In the genomic region with DNA sequence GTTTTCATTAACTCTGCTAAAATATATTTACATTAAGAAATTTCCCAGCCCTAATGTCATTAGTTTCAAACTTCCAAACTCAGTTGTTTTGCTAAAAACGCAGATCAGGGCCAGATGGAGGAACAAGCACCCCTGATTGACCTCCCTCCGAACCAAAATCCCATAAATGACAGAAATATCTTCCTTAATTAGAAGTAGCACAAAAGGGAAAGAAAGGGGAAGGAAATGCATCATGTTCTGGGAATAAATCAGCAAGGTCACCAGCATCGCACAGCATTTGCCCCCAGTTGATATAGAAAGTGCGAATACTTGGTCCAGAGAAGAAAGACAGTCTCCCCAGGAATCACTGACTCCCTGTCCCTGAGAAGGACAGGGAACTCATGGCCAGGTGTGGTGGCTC, we compare ENCODE assay signal across 17 cellular contexts.
"Had no signal": no experiment of that assay in that cellular context is flagged by ENCODE, and none has a peak within 500 bp of the region (broad histone marks: within the 10 kb centered on the region; RNA-seq: fewer than 3 reads in every experiment).

No MANE protein-coding gene starts in this region.

- H3K4me1 ChIP-seq: gastrocnemius medialis, transverse colon, vagina had no signal

- H3K36me3 ChIP-seq: cardiac muscle cell, gastrocnemius medialis, heart left ventricle, transverse colon, vagina had no signal

- ATAC-seq: gastrocnemius medialis had no signal

- H3K4me3 Mint-ChIP-seq: activated B cell treated with CpG ODN at 0.5 μM for 24 hours; activated CD4-positive, alpha-beta memory T cell treated with anti-CD3 and anti-CD28 coated beads for 36 hours; activated naive CD8-positive, alpha-beta T cell; stimulated activated naive CD8-positive, alpha-beta T cell treated with anti-CD3 and anti-CD28 coated beads, Interleukin-15, Interleukin-2, amounts not matched to agents 100 ng/mL and 50 ng/mL, for 24 hours had no signal

- H3K27ac Mint-ChIP-seq: activated B cell treated with CpG ODN at 0.5 μM for 24 hours; activated CD4-positive, alpha-beta memory T cell treated with anti-CD3 and anti-CD28 coated beads for 36 hours; activated naive CD8-positive, alpha-beta T cell; stimulated activated naive CD8-positive, alpha-beta T cell treated with anti-CD3 and anti-CD28 coated beads, Interleukin-15, Interleukin-2, amounts not matched to agents 100 ng/mL and 50 ng/mL, for 24 hours had no signal

- H3K9me3 Mint-ChIP-seq: activated B cell treated with CpG ODN at 0.5 μM for 24 hours; activated CD4-positive, alpha-beta memory T cell treated with anti-CD3 and anti-CD28 coated beads for 36 hours; stimulated activated naive CD8-positive, alpha-beta T cell treated with anti-CD3 and anti-CD28 coated beads, Interleukin-15, Interleukin-2, amounts not matched to agents 100 ng/mL and 50 ng/mL, for 24 hours had no signal

- H3K9me3 ChIP-seq: gastrocnemius medialis, heart left ventricle, transverse colon, vagina had no signal

- H3K4me1 Mint-ChIP-seq: activated B cell treated with CpG ODN at 0.5 μM for 24 hours had no signal

- H3K27ac ChIP-seq: cardiac muscle cell, dorsolateral prefrontal cortex, gastrocnemius medialis, transverse colon, vagina had no signal

- H3K4me3 ChIP-seq: cardiac muscle cell, dorsolateral prefrontal cortex, gastrocnemius medialis, heart left ventricle, lung, transverse colon, vagina had no signal

- H3K27me3 ChIP-seq: cardiac muscle cell, transverse colon, vagina had no signal

- DNase-seq: activated B cell treated with CpG ODN at 0.5 μM for 24 hours; activated CD4-positive, alpha-beta memory T cell treated with anti-CD3 and anti-CD28 coated beads for 36 hours; activated CD4-positive, alpha-beta T cell treated with anti-CD3 and anti-CD28 coated beads for 4 hours; activated T-cell treated with anti-CD3 and anti-CD28 coated beads for 4 hours; amniotic stem cell; dorsolateral prefrontal cortex; gastrocnemius medialis; heart left ventricle; midbrain; occipital lobe; retina; transverse colon had no signal

- H3K36me3 Mint-ChIP-seq: activated CD4-positive, alpha-beta memory T cell treated with anti-CD3 and anti-CD28 coated beads for 36 hours; activated naive CD8-positive, alpha-beta T cell had no signal
